ENCODE assay signal across 26 cellular contexts in the genomic region with DNA sequence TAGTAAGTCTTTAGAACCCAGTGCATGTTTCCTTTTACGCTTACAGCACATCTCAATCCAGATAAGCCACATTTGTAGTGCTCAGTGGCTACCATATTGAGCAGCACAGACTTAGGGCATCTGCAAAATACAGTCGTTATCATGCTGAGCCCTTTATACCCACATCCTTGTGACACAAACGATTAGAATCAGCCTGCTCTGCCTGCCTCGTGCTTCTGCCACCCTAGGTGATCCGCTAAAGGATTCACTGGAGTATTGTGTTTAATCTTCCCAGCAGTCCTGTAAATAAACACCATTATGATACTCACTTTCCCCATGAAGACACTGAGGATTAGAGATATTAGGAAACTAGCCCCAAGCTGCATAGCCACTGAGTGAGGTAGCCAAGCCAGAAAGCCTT. TPM values are rescaled to one million over a fixed set of nuclear protein-coding genes. Genes with fewer than 3 reads are reported as not detected.
"Had no signal": no experiment of that assay in that cellular context is flagged by ENCODE, and none has a peak within 500 bp of the region (broad histone marks: within the 10 kb centered on the region; RNA-seq: fewer than 3 reads in every experiment).

No MANE protein-coding gene starts in this region.

- H3K9me3 ChIP-seq: body of pancreas, gastrocnemius medialis, mucosa of descending colon, right lobe of liver, testis had no signal

- H3K27ac Mint-ChIP-seq: activated CD4-positive, alpha-beta memory T cell treated with anti-CD3 and anti-CD28 coated beads, Interleukin-2, amount 10 ng/mL, durations not matched to agents 7 days and 5 days; activated naive CD8-positive, alpha-beta T cell treated with anti-CD3 and anti-CD28 coated beads for 36 hours; activated T-helper 17 cell treated with anti-CD3 and anti-CD28 coated beads, Interleukin-2, amount 50 U/mL, for 72 hours; endodermal cell; memory B cell; stimulated activated effector memory CD8-positive, alpha-beta T cell treated with anti-CD3 and anti-CD28 coated beads, Interleukin-12 subunit alpha, Interleukin-12 subunit beta, amount 100 ng/mL, for 72 hours had no signal

- ATAC-seq: activated T-helper 17 cell treated with anti-CD3 and anti-CD28 coated beads, Interleukin-2, amount 50 U/mL, for 72 hours; body of pancreas; gastrocnemius medialis; mucosa of descending colon; naive thymus-derived CD4-positive, alpha-beta T cell; right lobe of liver; stimulated activated effector memory CD8-positive, alpha-beta T cell treated with anti-CD3 and anti-CD28 coated beads, Interleukin-12 subunit alpha, Interleukin-12 subunit beta, amount 100 ng/mL, for 72 hours had no signal

- H3K4me1 Mint-ChIP-seq: activated CD4-positive, alpha-beta memory T cell treated with anti-CD3 and anti-CD28 coated beads, Interleukin-2, amount 10 ng/mL, durations not matched to agents 7 days and 5 days; activated T-helper 17 cell treated with anti-CD3 and anti-CD28 coated beads, Interleukin-2, amount 50 U/mL, for 72 hours; memory B cell; stimulated activated effector memory CD8-positive, alpha-beta T cell treated with anti-CD3 and anti-CD28 coated beads, Interleukin-12 subunit alpha, Interleukin-12 subunit beta, amount 100 ng/mL, for 72 hours had no signal

- H3K36me3 ChIP-seq: gastrocnemius medialis, left ventricle myocardium inferior, ovary, right lobe of liver, upper lobe of left lung had no signal

- DNase-seq: activated CD4-positive, alpha-beta memory T cell treated with anti-CD3 and anti-CD28 coated beads, Interleukin-2, amount 10 ng/mL, durations not matched to agents 7 days and 5 days; activated CD4-positive, alpha-beta T cell treated with anti-CD3 and anti-CD28 coated beads for 48 hours; activated CD4-positive, CD25-positive, alpha-beta regulatory T cell; activated naive CD4-positive, alpha-beta T cell; activated naive CD8-positive, alpha-beta T cell treated with anti-CD3 and anti-CD28 coated beads for 36 hours; activated T-cell treated with anti-CD3 and anti-CD28 coated beads, Interleukin-2, amount 50 U/mL, for 1 hour; amygdala; body of pancreas; central memory CD4-positive, alpha-beta T cell; endodermal cell; gastrocnemius medialis; head of caudate nucleus; kidney glomerular epithelial cell; left ventricle myocardium inferior; mucosa of descending colon; naive thymus-derived CD4-positive, alpha-beta T cell; ovary; right lobe of liver; stimulated activated CD4-positive, alpha-beta T cell treated with anti-CD3 and anti-CD28 coated beads, Interleukin-4, amount 100 ng/mL, for 24 hours; testis; upper lobe of left lung had no signal

- H3K4me2 ChIP-seq: smooth muscle cell had no signal

- H3K36me3 Mint-ChIP-seq: activated naive CD8-positive, alpha-beta T cell treated with anti-CD3 and anti-CD28 coated beads for 36 hours; stimulated activated effector memory CD8-positive, alpha-beta T cell treated with anti-CD3 and anti-CD28 coated beads, Interleukin-12 subunit alpha, Interleukin-12 subunit beta, amount 100 ng/mL, for 72 hours had no signal

- H3K4me3 ChIP-seq: body of pancreas, gastrocnemius medialis, left ventricle myocardium inferior, mucosa of descending colon, ovary, right lobe of liver, smooth muscle cell, testis, upper lobe of left lung had no signal

- H3K4me3 Mint-ChIP-seq: activated CD4-positive, alpha-beta memory T cell treated with anti-CD3 and anti-CD28 coated beads, Interleukin-2, amount 10 ng/mL, durations not matched to agents 7 days and 5 days; activated naive CD8-positive, alpha-beta T cell treated with anti-CD3 and anti-CD28 coated beads for 36 hours; activated T-helper 17 cell treated with anti-CD3 and anti-CD28 coated beads, Interleukin-2, amount 50 U/mL, for 72 hours; endodermal cell; memory B cell; stimulated activated effector memory CD8-positive, alpha-beta T cell treated with anti-CD3 and anti-CD28 coated beads, Interleukin-12 subunit alpha, Interleukin-12 subunit beta, amount 100 ng/mL, for 72 hours had no signal

- H3K27ac ChIP-seq: body of pancreas, gastrocnemius medialis, left ventricle myocardium inferior, ovary, right lobe of liver, testis, upper lobe of left lung had no signal

- H3K4me1 ChIP-seq: body of pancreas, gastrocnemius medialis, left ventricle myocardium inferior, right lobe of liver, testis, upper lobe of left lung had no signal

- H3K27me3 ChIP-seq: body of pancreas, gastrocnemius medialis, ovary, right lobe of liver, testis, upper lobe of left lung had no signal

RNA-seq across cellular contexts. Expression of gene FA2H, which starts 51.3 kb away (rescaled TPM):
- total RNA-seq: activated naive CD8-positive, alpha-beta T cell treated with anti-CD3 and anti-CD28 coated beads for 36 hours; left ventricle myocardium inferior; pulmonary artery endothelial cell; smooth muscle cell had no signal
- polyA plus RNA-seq: naive thymus-derived CD4-positive, alpha-beta T cell; smooth muscle cell had no signal
